In the genomic region with DNA sequence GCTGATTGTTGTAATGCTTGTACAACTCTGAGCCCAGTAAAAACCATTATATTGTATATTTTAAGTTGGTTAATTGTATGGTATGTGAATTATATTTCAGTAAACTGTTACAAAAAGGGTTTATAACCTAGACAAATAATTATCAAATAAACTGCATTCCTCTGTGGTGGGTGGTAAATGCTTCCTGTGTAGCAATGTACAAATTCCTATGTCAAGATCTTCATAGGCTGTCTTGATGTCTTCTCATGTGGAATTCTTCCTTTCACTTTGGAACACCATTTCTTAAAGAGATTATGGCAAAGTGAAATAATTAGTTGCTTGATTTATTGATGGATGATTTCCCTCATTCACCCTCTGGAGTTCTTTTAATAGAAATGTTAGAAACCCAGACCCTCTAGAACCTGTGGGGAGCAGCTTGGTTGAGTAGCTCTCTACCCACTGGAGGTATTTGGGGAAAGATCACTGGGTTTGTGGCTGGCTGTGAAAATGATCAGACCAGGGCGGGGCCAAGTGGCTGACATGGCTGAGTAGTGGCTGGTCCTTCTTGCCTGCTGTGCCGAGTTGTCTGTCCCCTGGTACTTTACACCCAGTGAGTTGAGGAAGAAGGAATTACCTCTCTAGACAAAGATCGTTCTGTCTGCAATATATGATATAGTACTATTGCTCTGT, we compare ENCODE assay signal across 12 cellular contexts. TPM values are rescaled to one million over a fixed set of nuclear protein-coding genes. Genes with fewer than 3 reads are reported as not detected.
DNase-seq lines count a peak whose midpoint lies in the region; TF ChIP-seq lines count a peak whose summit lies in the region.
"Had no signal": no experiment of that assay in that cellular context is flagged by ENCODE, and none has a peak within 500 bp of the region (broad histone marks: within the 10 kb centered on the region; RNA-seq: fewer than 3 reads in every experiment).

No MANE protein-coding gene starts in this region.

- H3K4me1 ChIP-seq in ACC112 (ENCODE audit: control insufficient read depth, insufficient read depth, low read length, unreplicated experiment) (peaks cover 25% of the 10 kb centered on the region), uterus (peaks cover 0 to 5% of the 10 kb centered on the region in 2 donors)

- no peak for TF ChIP-seq CTCF in GM12865 (IDR thresholded peaks at IDR 0.05; ENCODE audit: insufficient read depth, low read depth, low read length, missing control alignments)
- TF ChIP-seq CTCF in uterus (IDR thresholded peaks at IDR 0.05), result no peak

- H3K9me3 ChIP-seq in uterus, result no peaks in the 10 kb centered on the region

- intact Hi-C loops in dendritic cell treated with granulocyte-macrophage colony-stimulating factor and Interleukin-4, amounts not matched to agents 40 ng/mL and 50 ng/mL, for 4 days (cut with micrococcal nuclease), result no loop called here
- intact Hi-C loops in uterus (cut with DNase I; ENCODE audit: low total_unique reads), result no loop called here

- H3K27me3 ChIP-seq in ACC112 (ENCODE audit: insufficient read depth, low read length) (no peaks in the 10 kb centered on the region), uterus (no peaks in the 10 kb centered on the region)

- peak; percentile 45 for DNase-seq in GM12865 (ENCODE audit: low read depth)
- DNase-seq in M059J (ENCODE audit: low read depth), result peak; percentile 38
- DNase-seq in putamen (ENCODE audit: low spot score), result no peak
- DNase-seq in uterus, result no peak
- DNase-seq in Kasumi-1 (lab: John Stamatoyannopoulos, UW), result no peak
- no peak for DNase-seq in SIG-M5 (lab: John Stamatoyannopoulos, UW)
- DNase-seq: foreskin melanocyte, H7, left ventricle myocardium superior, retina had no signal

- TF ChIP-seq POLR2A in uterus (IDR thresholded peaks at IDR 0.05), result no peak

- peaks cover 17% of the 10 kb centered on the region for H3K9me3 Mint-ChIP-seq in dendritic cell treated with granulocyte-macrophage colony-stimulating factor and Interleukin-4, amounts not matched to agents 40 ng/mL and 50 ng/mL, for 4 days

- H3K79me2 ChIP-seq in ACC112 (ENCODE audit: control insufficient read depth, insufficient read depth, low read length, unreplicated experiment), result peaks cover 10% of the 10 kb centered on the region

- H3K4me3 Mint-ChIP-seq in dendritic cell treated with granulocyte-macrophage colony-stimulating factor and Interleukin-4, amounts not matched to agents 40 ng/mL and 50 ng/mL, for 4 days, result no peak overlapping the region

- peak overlapping the region; percentile 27; the same call in 1 of the 2 replicates for H3K4me3 ChIP-seq in ACC112 (ENCODE audit: low read depth, low read length)
- peak overlapping the region; percentile 4; the same call in 1 of the 2 replicates for H3K4me3 ChIP-seq in GM12865 (ENCODE audit: low read depth, low read length)
- H3K4me3 ChIP-seq in uterus, result no peak overlapping the region

- no peak overlapping the region for H2AFZ ChIP-seq in ACC112 (ENCODE audit: low read length, unreplicated experiment)

- peaks cover 59% of the 10 kb centered on the region for H3K4me1 Mint-ChIP-seq in dendritic cell treated with granulocyte-macrophage colony-stimulating factor and Interleukin-4, amounts not matched to agents 40 ng/mL and 50 ng/mL, for 4 days (ENCODE audit: low read depth)

- H3K36me3 Mint-ChIP-seq in dendritic cell treated with granulocyte-macrophage colony-stimulating factor and Interleukin-4, amounts not matched to agents 40 ng/mL and 50 ng/mL, for 4 days (ENCODE audit: low read depth), result peaks cover 37% of the 10 kb centered on the region

- no peaks in the 10 kb centered on the region for H3K27me3 Mint-ChIP-seq in dendritic cell treated with granulocyte-macrophage colony-stimulating factor and Interleukin-4, amounts not matched to agents 40 ng/mL and 50 ng/mL, for 4 days

- H3K27ac Mint-ChIP-seq in dendritic cell treated with granulocyte-macrophage colony-stimulating factor and Interleukin-4, amounts not matched to agents 40 ng/mL and 50 ng/mL, for 4 days, result peak overlapping the region; percentile 84

- H3K36me3 ChIP-seq in ACC112 (ENCODE audit: insufficient read depth, low read length), result no peaks in the 10 kb centered on the region
- H3K36me3 ChIP-seq in uterus, result no peaks in the 10 kb centered on the region

- H3K27ac ChIP-seq in ACC112 (ENCODE audit: low read depth, low read length) (no peak overlapping the region), uterus (no peak overlapping the region)

RNA-seq across cellular contexts. Expression of a gene that starts 22.4 kb away (rescaled TPM):
- total RNA-seq in M059J (2014; rRNA removed; shearing (Covaris generic)), result 12.1 and 21.2 TPM in 2 replicates
- 10 to 100 TPM; 10.3 to 53.2 (median 27.0) TPM for total RNA-seq in uterus

Comparison
In these comparisons a context has a peak if more than half of its experiments do, and no peak if none do; other contexts are left out.
1. H3K4me3 ChIP-seq: peak in ACC112 (single experiment) and GM12865 (single experiment); none in uterus (0 of 2).
2. DNase-seq: peak in GM12865 (single experiment) and M059J (single experiment); none in putamen (single experiment), uterus (0 of 2), Kasumi-1 (0 of 2) and SIG-M5 (single experiment).